Comparison of ENCODE assay signal across 1 cellular context in the genomic region with DNA sequence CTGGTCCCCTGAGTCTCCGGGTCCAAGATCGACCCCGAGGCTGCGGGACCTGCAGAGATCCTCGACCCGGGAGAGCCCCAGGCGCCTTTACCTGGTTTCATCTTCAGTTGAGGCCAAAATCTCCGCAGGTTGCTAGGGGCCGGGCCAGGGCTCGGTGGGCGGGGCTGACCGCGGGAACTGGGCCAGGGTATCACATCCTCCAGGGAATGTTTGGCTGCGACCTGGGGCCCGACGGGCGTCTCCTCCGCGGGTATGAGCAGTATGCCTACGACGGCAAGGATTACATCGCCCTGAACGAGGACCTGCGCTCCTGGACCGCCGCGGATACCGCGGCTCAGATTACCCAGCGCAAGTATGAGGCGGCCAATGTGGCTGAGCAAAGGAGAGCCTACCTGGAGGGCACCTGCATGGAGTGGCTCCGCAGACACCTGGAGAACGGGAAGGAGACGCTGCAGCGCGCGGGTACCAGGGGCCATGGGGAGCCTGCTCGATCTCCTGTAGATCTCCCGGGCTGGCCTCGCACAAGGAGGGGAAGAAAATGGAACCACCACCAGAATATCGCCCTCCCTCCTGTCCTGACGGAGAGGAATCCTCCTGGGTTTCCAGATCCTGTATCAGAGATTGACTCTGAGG.
TF ChIP-seq lines count a peak whose summit lies in the region.

No MANE protein-coding gene starts in this region.

TF ChIP-seq in HepG2, 621 proteins besides CTCF, POLR2A, EP300 and RAD21 (continued from another document):
- TF ChIP-seq SP4 (CRISPR knock-in tag; IDR thresholded peaks at IDR 0.05) (0 out of 2 replicates have a peak, but pooled peaks have one; percentile 8), ZNF777 (CRISPR knock-in tag; IDR thresholded peaks at IDR 0.05) (peak; percentile 48; the same call in 1 of the 2 replicates), ZNF564 (CRISPR knock-in tag; IDR thresholded peaks at IDR 0.05) (no peak)
- TF ChIP-seq, protein P1, sequence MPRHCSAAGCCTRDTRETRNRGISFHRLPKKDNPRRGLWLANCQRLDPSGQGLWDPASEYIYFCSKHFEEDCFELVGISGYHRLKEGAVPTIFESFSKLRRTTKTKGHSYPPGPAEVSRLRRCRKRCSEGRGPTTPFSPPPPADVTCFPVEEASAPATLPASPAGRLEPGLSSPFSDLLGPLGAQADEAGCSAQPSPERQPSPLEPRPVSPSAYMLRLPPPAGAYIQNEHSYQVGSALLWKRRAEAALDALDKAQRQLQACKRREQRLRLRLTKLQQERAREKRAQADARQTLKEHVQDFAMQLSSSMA (CRISPR knock-in tag; IDR thresholded peaks at IDR 0.05): no peak
